Comparison of ENCODE assay signal across 13 cellular contexts in genomic region chr6:42787018-42787611, GRCh38. TPM values are rescaled to one million over a fixed set of nuclear protein-coding genes. Genes with fewer than 3 reads are reported as not detected.
DNase-seq lines count a peak whose midpoint lies in the region; ATAC-seq and TF ChIP-seq lines count a peak whose summit lies in the region.
"Had no signal": no experiment of that assay in that cellular context is flagged by ENCODE, and none has a peak within 500 bp of the region (broad histone marks: within the 10 kb centered on the region; RNA-seq: fewer than 3 reads in every experiment).

No MANE protein-coding gene starts in this region.

- ATAC-seq in HCT116 (no peak), psoas muscle (no peak), GM21515 (IDR thresholded peaks at IDR 0.05; ENCODE audit: unreplicated experiment) (no peak)
- ATAC-seq: activated CD4-positive, CD25-positive, alpha-beta regulatory T cell treated with anti-CD3 and anti-CD28 coated beads, Interleukin-2, amount 50 U/mL, for 24 hours; activated T-cell treated with anti-CD3 and anti-CD28 coated beads, Interleukin-2, amount 50 U/mL, for 72 hours had no signal

- H3K4me1 ChIP-seq in HCT116 (ENCODE audit: control insufficient read depth in 1 of 2, insufficient read depth in 2 of 2, low read length in 2 of 2) (peaks cover 3 to 15% of the 10 kb centered on the region in 2 experiments; a peak in 2 of 4 replicates), ascending aorta (peaks cover 4 to 59% of the 10 kb centered on the region in 2 donors), psoas muscle (peaks cover 61% of the 10 kb centered on the region)

- intact Hi-C loops in HCT116 (cut with micrococcal nuclease) (no loop called here), ascending aorta (cut with DNase I) (no loop called here), psoas muscle (cut with DNase I) (loop anchor here (5.0 kb wide), 1 partner anchor 35 kb away; no protein-coding TSS in a partner anchor)

- no peak overlapping the region for H3K9ac ChIP-seq in HCT116 (ENCODE audit: low read length)

- H3K79me2 ChIP-seq in HCT116 (ENCODE audit: insufficient read depth, low read length) = peaks cover 42% of the 10 kb centered on the region

- BruUV-seq in HCT116 (replicated peaks; lab: Mats Ljungman, UMichigan) = no TSS peak

- H3K4me3 Mint-ChIP-seq in type B pancreatic cell = no peak overlapping the region
- no peak overlapping the region for H3K4me3 Mint-ChIP-seq in immature natural killer cell
- H3K4me3 Mint-ChIP-seq: activated T-cell treated with anti-CD3 and anti-CD28 coated beads, Interleukin-2, amount 50 U/mL, for 72 hours; IgD-negative memory B cell had no signal

- POLR2A ChIA-PET in HCT116 (lab: Charles Lee) = no interaction called here

- DNase-seq in DMS79 (lab: John Stamatoyannopoulos, UW) = peak; percentile 96
- DNase-seq in HCT116 (ENCODE audit: low read depth, low spot score) = no peak
- DNase-seq in ascending aorta (ENCODE audit: low spot score in 2 of 2) = no peak
- DNase-seq in psoas muscle = no peak
- DNase-seq in type B pancreatic cell (ENCODE audit: extremely low spot score, unreplicated experiment) = no peak
- no peak for DNase-seq in immature natural killer cell
- DNase-seq: activated T-cell treated with anti-CD3 and anti-CD28 coated beads, Interleukin-2, amount 50 U/mL, for 72 hours; HCEC 1CT; head of caudate nucleus; NCI-H226 had no signal

- H3K9me3 Mint-ChIP-seq in type B pancreatic cell (no peaks in the 10 kb centered on the region), immature natural killer cell (no peaks in the 10 kb centered on the region)
- H3K9me3 Mint-ChIP-seq: activated T-cell treated with anti-CD3 and anti-CD28 coated beads, Interleukin-2, amount 50 U/mL, for 72 hours; IgD-negative memory B cell had no signal

- H3K27me3 Mint-ChIP-seq in type B pancreatic cell (no peaks in the 10 kb centered on the region), immature natural killer cell (ENCODE audit: low read depth in 3 of 3) (peaks cover 20 to 22% (median 21%) of the 10 kb centered on the region in 3 donors)
- H3K27me3 Mint-ChIP-seq: IgD-negative memory B cell had no signal

- H3K9me3 ChIP-seq in HCT116 (ENCODE audit: control insufficient read depth in 1 of 2, insufficient read depth in 1 of 2, low read depth in 1 of 2, low read length in 2 of 2) (no peaks in the 10 kb centered on the region), ascending aorta (no peaks in the 10 kb centered on the region), psoas muscle (no peaks in the 10 kb centered on the region)

- H2AFZ ChIP-seq in HCT116 (ENCODE audit: low read depth, low read length, poor library complexity, severe bottlenecking) = no peak overlapping the region

- no peak overlapping the region for H3K4me3 ChIP-seq in HCT116 (replicated peaks in 1 of 2; ENCODE audit: low read depth in 1 of 2, low read length in 2 of 2)
- H3K4me3 ChIP-seq in ascending aorta = peak overlapping the region in 1 of 2 donors; percentile 97
- H3K4me3 ChIP-seq in psoas muscle = peak overlapping the region; percentile 90

- 29 to 42% (median 36%) methylated on average over 4 of the region's 4 CpGs for WGBS in psoas muscle, 3 donors

- H3K36me3 ChIP-seq in HCT116 (ENCODE audit: control insufficient read depth in 1 of 2, insufficient read depth in 2 of 2, low read length in 2 of 2) (no peaks in the 10 kb centered on the region), ascending aorta (no peaks in the 10 kb centered on the region), psoas muscle (ENCODE audit: insufficient read depth in 1 of 2, low read depth in 1 of 2) (no peaks in the 10 kb centered on the region)

- RAD21 ChIA-PET in HCT116 (lab: Charles Lee; ENCODE audit: low non-redundant PET in 1 of 2, low total read pairs in 2 of 2, uncharacterized antibody in 2 of 2, unreplicated experiment in 2 of 2) = no interaction called here

- no peaks in the 10 kb centered on the region for H4K20me1 ChIP-seq in HCT116 (ENCODE audit: insufficient read depth)

- H3K27ac ChIP-seq in HCT116 (ENCODE audit: low read depth, low read length) (no peak overlapping the region), ascending aorta (peak overlapping the region; percentile 99 to 100), psoas muscle (peak overlapping the region; percentile 100)

- H3K27me3 ChIP-seq in HCT116 (ENCODE audit: insufficient read depth, low read length) (no peaks in the 10 kb centered on the region), ascending aorta (no peaks in the 10 kb centered on the region), psoas muscle (ENCODE audit: insufficient read depth in 3 of 3, low read length in 2 of 3) (no peaks in the 10 kb centered on the region)

- H3K4me2 ChIP-seq in HCT116 (ENCODE audit: low read length) = no peak overlapping the region

- no peak for TF ChIP-seq CTCF in HCT116 (IDR thresholded peaks at IDR 0.05 in 2 of 3, conservative IDR thresholded peaks at IDR 0.05 in 1 of 3; ENCODE audit: borderline replicate concordance in 1 of 3, insufficient read depth in 1 of 3, low read depth in 2 of 3, low read length in 2 of 3)
- TF ChIP-seq CTCF in ascending aorta (IDR thresholded peaks at IDR 0.05) = no peak
- no peak for TF ChIP-seq CTCF in psoas muscle (IDR thresholded peaks at IDR 0.05)
- no peak for TF ChIP-seq CTCF in type B pancreatic cell (conservative IDR thresholded peaks at IDR 0.05)

- H3K36me3 Mint-ChIP-seq in type B pancreatic cell = peaks cover 12% of the 10 kb centered on the region
- peaks cover 0 to 7% (median 4%) of the 10 kb centered on the region in 3 donors for H3K36me3 Mint-ChIP-seq in immature natural killer cell

- 0 out of 2 replicates have a peak, but pooled peaks cover 4% of the 10 kb centered on the region for H3K9me2 ChIP-seq in HCT116 (ENCODE audit: insufficient read depth)

- H3K4me1 Mint-ChIP-seq in type B pancreatic cell (ENCODE audit: unreplicated experiment) = peaks cover 30% of the 10 kb centered on the region
- H3K4me1 Mint-ChIP-seq in immature natural killer cell = peaks cover 0 to 39% of the 10 kb centered on the region in 2 donors

- no peak for TF ChIP-seq RAD21 in HCT116 (IDR thresholded peaks at IDR 0.05; ENCODE audit: low read depth)

- no peak overlapping the region for H3K27ac Mint-ChIP-seq in type B pancreatic cell
- no peak overlapping the region for H3K27ac Mint-ChIP-seq in immature natural killer cell
- H3K27ac Mint-ChIP-seq: activated T-cell treated with anti-CD3 and anti-CD28 coated beads, Interleukin-2, amount 50 U/mL, for 72 hours; IgD-negative memory B cell had no signal

- CTCF ChIA-PET in HCT116 (lab: Charles Lee) = no interaction called here

- TF ChIP-seq POLR2A in HCT116 (IDR thresholded peaks at IDR 0.05; ENCODE audit: borderline replicate concordance, extremely low read depth, insufficient read depth, insufficient read length) = no peak

TF ChIP-seq in HCT116, 20 proteins besides CTCF, POLR2A, EP300 and RAD21:
- no peak for TF ChIP-seq SRF (IDR thresholded peaks at IDR 0.05; ENCODE audit: low read depth)
- TF ChIP-seq POLR2AphosphoS5 (IDR thresholded peaks at IDR 0.05; ENCODE audit: low read depth, low read length) = peak; percentile 16; the same call in 1 of the 2 replicates
- TF ChIP-seq CBX3 (IDR thresholded peaks at IDR 0.05; ENCODE audit: low read depth) = no peak
- TF ChIP-seq ZFX (IDR thresholded peaks at IDR 0.05) = no peak
- no peak for TF ChIP-seq MAX (IDR thresholded peaks at IDR 0.05)
- TF ChIP-seq ELF1 (IDR thresholded peaks at IDR 0.05; ENCODE audit: borderline replicate concordance, low read depth) = no peak
- TF ChIP-seq FOSL1 (IDR thresholded peaks at IDR 0.05; ENCODE audit: low read depth) = no peak
- TF ChIP-seq CEBPB (IDR thresholded peaks at IDR 0.05; ENCODE audit: low read depth) = no peak

RNA-seq across cellular contexts. Expression of gene BICRAL, which starts 5.3 kb away (rescaled TPM):
- total RNA-seq in HCT116 (2021; ENCODE audit: unreplicated experiment) (14.9 TPM), ascending aorta (9.7 TPM), psoas muscle (10 to 100 TPM in 2 of 4 donors, 1 to 10 TPM in 2; 6.2 to 12.2 (median 10.5) TPM), type B pancreatic cell (ENCODE audit: low replicate concordance) (9.1 and 9.3 TPM in 2 replicates)
- polyA plus RNA-seq in HCT116 (2012) = 5.3 and 6.9 TPM in 2 replicates
- polyA plus RNA-seq in psoas muscle (1 to 10 TPM; 2.8 to 5.0 (median 2.9) TPM), immature natural killer cell (1 to 10 TPM; 1.9 to 5.3 (median 2.4) TPM)

RNA-seq across cellular contexts. Expression of gene TBCC, which starts 41.2 kb away (rescaled TPM):
- total RNA-seq in HCT116 (2021; ENCODE audit: unreplicated experiment) (17.1 TPM), ascending aorta (50.8 TPM), psoas muscle (10 to 100 TPM; 17.0 to 26.9 (median 18.9) TPM), type B pancreatic cell (ENCODE audit: low replicate concordance) (29.3 and 34.8 TPM in 2 replicates)
- 15.7 and 17.7 TPM in 2 replicates for polyA plus RNA-seq in HCT116 (2012)
- polyA plus RNA-seq in psoas muscle (10 to 100 TPM; 13.1 to 41.3 (median 29.8) TPM), immature natural killer cell (100 to 1,000 TPM; 109 to 140 (median 134) TPM)

Comparison
In these comparisons a context has a peak if more than half of its experiments do, and no peak if none do; other contexts are left out.
1. intact Hi-C loops: an anchor here in psoas muscle (5.0 kb wide); none called in HCT116 and ascending aorta.